In genomic region chr20:16747291-16747811, GRCh38 we compare ENCODE assay signal across 24 cellular contexts. TPM values are rescaled to one million over a fixed set of nuclear protein-coding genes. Genes with fewer than 3 reads are reported as not detected.
DNase-seq lines count a peak whose midpoint lies in the region; ATAC-seq, FAIRE-seq and TF ChIP-seq lines count a peak whose summit lies in the region.
"Had no signal": no experiment of that assay in that cellular context is flagged by ENCODE, and none has a peak within 500 bp of the region (broad histone marks: within the 10 kb centered on the region; RNA-seq: fewer than 3 reads in every experiment).

No MANE protein-coding gene starts in this region.

- TF ChIP-seq EP300 in GM12878 (IDR thresholded peaks at IDR 0.05; ENCODE audit: borderline replicate concordance in 1 of 2, control insufficient read depth in 1 of 2, low read depth in 2 of 2, low read length in 2 of 2): no peak

- ATAC-seq in GM12878: 0 out of 3 replicates have a peak, but pooled peaks have one; percentile 33
- peak; percentile 77 for ATAC-seq in lung (ENCODE audit: insufficient read depth, low FRiP score)
- ATAC-seq in aorta (ENCODE audit: low FRiP score): no peak
- ATAC-seq: activated naive CD8-positive, alpha-beta T cell treated with anti-CD3 and anti-CD28 coated beads, Interleukin-2, amount 50 U/mL, for 24 hours; activated T-cell treated with anti-CD3 and anti-CD28 coated beads, Interleukin-2, amount 50 U/mL, for 4 hours; gastrocnemius medialis had no signal

- intact Hi-C loops in GM12878 (cut with micrococcal nuclease; ENCODE audit: unreplicated experiment): no loop called here
- intact Hi-C loops in aorta (cut with DNase I): no loop called here

- FAIRE-seq in GM12878 (lab: Jason Lieb, UNC): no peak
- FAIRE-seq: GM12891, small intestine had no signal

- H3K27ac ChIP-seq in GM12878 (ENCODE audit: control insufficient read depth, insufficient read depth) (no peak overlapping the region), lung (ENCODE audit: low read depth in 1 of 2, low read length in 1 of 2) (no peak overlapping the region), aorta (ENCODE audit: low read depth in 1 of 2, low read length in 2 of 2) (no peak overlapping the region)
- H3K27ac ChIP-seq: BLaER1 treated with 17β-estradiol and CSF1 and Interleukin-3, amounts not matched to agents 10 nM and 100 nM; gastrocnemius medialis had no signal

- TF ChIP-seq CTCF in GM12878 (IDR thresholded peaks at IDR 0.05 in 2 of 3, conservative IDR thresholded peaks at IDR 0.05 in 1 of 3; ENCODE audit: control insufficient read depth in 2 of 3, extremely low read depth in 1 of 3, insufficient read depth in 1 of 3, low read depth in 3 of 3, low read length in 3 of 3) (no peak), lung (IDR thresholded peaks at IDR 0.05; ENCODE audit: control extremely low read depth, extremely low read depth) (no peak)

- WGBS in GM12878 (ENCODE audit: insufficient coverage, insufficient replicate concordance, low lambda C conversion rate, missing lambda C conversion rate): 43% methylated on average over 3 of the region's 3 CpGs
- 58 to 79% methylated on average over 3 of the region's 3 CpGs for WGBS in lung, 2 donors
- 57 to 62% methylated on average over 3 of the region's 3 CpGs for WGBS in aorta, 2 donors

- H3K9me3 ChIP-seq in GM12878 (replicated peaks; ENCODE audit: control insufficient read depth, insufficient read depth, low read length): no peaks in the 10 kb centered on the region
- H3K9me3 ChIP-seq in lung (ENCODE audit: control insufficient read depth in 2 of 2, insufficient read depth in 1 of 2, low read length in 1 of 2): no peaks in the 10 kb centered on the region
- no peaks in the 10 kb centered on the region for H3K9me3 ChIP-seq in aorta (ENCODE audit: control insufficient read depth, low read length)
- H3K9me3 ChIP-seq: BLaER1 treated with 17β-estradiol and CSF1 and Interleukin-3, amounts not matched to agents 10 nM and 100 nM; gastrocnemius medialis had no signal

- H3K9ac ChIP-seq in GM12878 (ENCODE audit: control insufficient read depth, insufficient read depth, low read length): no peak overlapping the region
- H3K9ac ChIP-seq: BLaER1 treated with 17β-estradiol and CSF1 and Interleukin-3, amounts not matched to agents 10 nM and 100 nM had no signal

- no peak for TF ChIP-seq POLR2A in GM12878 (IDR thresholded peaks at IDR 0.05; ENCODE audit: low read depth, low read length)

- RAD21 ChIA-PET in GM12878 (lab: Charles Lee; ENCODE audit: unreplicated experiment): no interaction called here

- H3K36me3 ChIP-seq in GM12878 (ENCODE audit: control insufficient read depth in 2 of 2, insufficient read depth in 2 of 2, low read length in 1 of 2) (no peaks in the 10 kb centered on the region), lung (ENCODE audit: control insufficient read depth in 2 of 2, insufficient read depth in 2 of 2, low read length in 2 of 2) (no peaks in the 10 kb centered on the region), aorta (ENCODE audit: control insufficient read depth in 1 of 2, insufficient read depth in 2 of 2, low read length in 1 of 2) (no peaks in the 10 kb centered on the region)
- H3K36me3 ChIP-seq: gastrocnemius medialis had no signal

- DNase-seq in DMS79 treated with DMSO at 0.1 percent for 48 hours (lab: John Stamatoyannopoulos, UW) (peak; percentile 28), NCI-H2029 (lab: John Stamatoyannopoulos, UW) (peak; percentile 81), GM12878 (ENCODE audit: low read depth, low spot score) (no peak), lung (ENCODE audit: low spot score) (no peak), aorta (no peak), NCI-H82 (lab: John Stamatoyannopoulos, UW) (no peak), occipital lobe (lab: John Stamatoyannopoulos, UW) (no peak)
- DNase-seq: activated CD4-positive, alpha-beta T cell treated with anti-CD3 and anti-CD28 coated beads, Interleukin-2, amount 10 ng/mL, durations not matched to agents 7 days and 5 days; activated naive CD8-positive, alpha-beta T cell treated with anti-CD3 and anti-CD28 coated beads, Interleukin-2, amount 50 U/mL, for 24 hours; activated T-cell treated with anti-CD3 and anti-CD28 coated beads, Interleukin-2, amount 50 U/mL, for 4 hours; gastrocnemius medialis; HCEC 1CT; immature natural killer cell; midbrain; NCI-H1436; NCI-H526 treated with DMSO at 0.1 percent for 48 hours; nucleus accumbens; small intestine; stimulated activated naive CD4-positive, alpha-beta T cell; T1000 had no signal

- in situ Hi-C loops in GM12878 (cut with MboI): no loop called here

- H3K4me2 ChIP-seq in GM12878 (ENCODE audit: control insufficient read depth, insufficient read depth): no peak overlapping the region

- SMC1A ChIA-PET in GM12878 (lab: Charles Lee; ENCODE audit: uncharacterized antibody, unreplicated experiment): no interaction called here

- no peaks in the 10 kb centered on the region for H3K79me2 ChIP-seq in GM12878 (ENCODE audit: control insufficient read depth, insufficient read depth, low read length)

- H3K27me3 ChIP-seq in GM12878 (replicated peaks in 1 of 2; ENCODE audit: control insufficient read depth in 2 of 2, insufficient read depth in 2 of 2, low read length in 1 of 2) (no peaks in the 10 kb centered on the region), lung (ENCODE audit: control insufficient read depth, insufficient read depth) (no peaks in the 10 kb centered on the region), aorta (ENCODE audit: control insufficient read depth in 1 of 2, insufficient read depth in 2 of 2, low read length in 1 of 2) (no peaks in the 10 kb centered on the region)
- H3K27me3 ChIP-seq: BLaER1 treated with 17β-estradiol and CSF1 and Interleukin-3, amounts not matched to agents 10 nM and 100 nM; gastrocnemius medialis had no signal

- no peaks in the 10 kb centered on the region; the same call in 1 of the 2 replicates for H3K4me1 ChIP-seq in GM12878 (ENCODE audit: control insufficient read depth, insufficient read depth, low read length)
- no peaks in the 10 kb centered on the region for H3K4me1 ChIP-seq in lung (ENCODE audit: control insufficient read depth in 2 of 2, insufficient read depth in 2 of 2, low read length in 2 of 2)
- H3K4me1 ChIP-seq in aorta (ENCODE audit: control insufficient read depth in 1 of 2, insufficient read depth in 2 of 2, low read length in 2 of 2): no peaks in the 10 kb centered on the region
- H3K4me1 ChIP-seq: gastrocnemius medialis had no signal

- H3K4me3 ChIP-seq in GM12878 (no peak overlapping the region), lung (no peak overlapping the region), aorta (ENCODE audit: low read length in 2 of 2) (no peak overlapping the region)
- H3K4me3 ChIP-seq: BLaER1 treated with 17β-estradiol and CSF1 and Interleukin-3, amounts not matched to agents 10 nM and 100 nM; gastrocnemius medialis had no signal

- POLR2A ChIA-PET in GM12878 (lab: Charles Lee): no interaction called here

- no peak overlapping the region for H2AFZ ChIP-seq in GM12878 (ENCODE audit: control insufficient read depth, low read depth, low read length)

- no peak for TF ChIP-seq RAD21 in GM12878 (IDR thresholded peaks at IDR 0.05; ENCODE audit: insufficient read depth, low read depth, low read length)

- H4K20me1 ChIP-seq in GM12878 (ENCODE audit: control insufficient read depth, insufficient read depth): no peaks in the 10 kb centered on the region
- H4K20me1 ChIP-seq: BLaER1 treated with 17β-estradiol and CSF1 and Interleukin-3, amounts not matched to agents 10 nM and 100 nM had no signal

- CTCF ChIA-PET in GM12878 (lab: Yijun Ruan, JAX): no interaction called here

- BruUV-seq in GM12878 (replicated peaks; lab: Mats Ljungman, UMichigan): no TSS peak

TF ChIP-seq in GM12878, 131 proteins besides CTCF, POLR2A, EP300 and RAD21 (continues in another document):
- TF ChIP-seq HCFC1 (IDR thresholded peaks at IDR 0.05; ENCODE audit: low read length) (no peak), SRF (IDR thresholded peaks at IDR 0.05; ENCODE audit: low read depth in 2 of 2, low read length in 2 of 2) (no peak)

RNA-seq across cellular contexts. Expression of gene OTOR, which starts 0.8 kb away (rescaled TPM):
- not detected in 2 replicates for total RNA-seq in GM12878 (2013; cell fraction: nucleolus; rRNA removed)
- total RNA-seq in GM12878 (2014; rRNA removed) (not detected in 2 replicates), GM12878 (2014; rRNA removed; fragmentation: Illumina TruSeq; extraction: Trizol) (not detected in 2 replicates), GM12878 (2021) (not detected in 2 replicates), lung (not detected), aorta (not detected), occipital lobe (0.47 TPM)
- not detected for polyA plus RNA-seq in GM12878 (2011; ENCODE audit: low read depth)
- polyA plus RNA-seq in GM12878 (2011; rRNA removed) (not detected in 2 replicates), GM12878 (2014; fragmentation: Illumina TruSeq; extraction: Trizol) (not detected in 2 replicates), GM12878 (2014; fragmentation: Nextera tagmentation; extraction: Ambion mirVana) (not detected), GM12878 (2014; rRNA removed) (not detected in 2 replicates), GM12878 (2016; fragmentation: Nextera tagmentation; extraction: Ambion mirVana) (not detected), lung (not detected), aorta (not detected)
- not detected in 2 replicates for polyA plus RNA-seq in GM12878 (2011; cell fraction: cytosol; rRNA removed)
- polyA plus RNA-seq in GM12878 (2011; cell fraction: nucleus; rRNA removed): not detected in 2 replicates
- not detected in 2 replicates for polyA plus RNA-seq in GM12878 (2012)
- not detected in 2 replicates for polyA minus RNA-seq in GM12878 (2011; rRNA and poly(A)+ RNA removed)
- not detected in 2 replicates for polyA minus RNA-seq in GM12878 (2011; cell fraction: cytosol; rRNA and poly(A)+ RNA removed)
- not detected in 2 replicates for polyA minus RNA-seq in GM12878 (2011; cell fraction: nucleus; rRNA and poly(A)+ RNA removed)
- total RNA-seq: activated CD4-positive, alpha-beta T cell treated with anti-CD3 and anti-CD28 coated beads, Interleukin-2, amount 10 ng/mL, durations not matched to agents 7 days and 5 days; activated T-cell treated with anti-CD3 and anti-CD28 coated beads, Interleukin-2, amount 50 U/mL, for 4 hours; cerebellum; gastrocnemius medialis; RPMI7951 had no signal
- polyA plus RNA-seq: immature natural killer cell, small intestine had no signal

RNA-seq across cellular contexts. Expression of gene SNRPB2, which starts 17.5 kb away (rescaled TPM):
- total RNA-seq in GM12878 (2013; cell fraction: nucleolus; rRNA removed): 14.6 and 18.0 TPM in 2 replicates
- total RNA-seq in GM12878 (2014; rRNA removed): 63.5 and 76.1 TPM in 2 replicates
- 126 and 137 TPM in 2 replicates for total RNA-seq in GM12878 (2014; rRNA removed; fragmentation: Illumina TruSeq; extraction: Trizol)
- total RNA-seq in GM12878 (2021): 78.4 and 84.3 TPM in 2 replicates
- 25.1 TPM for polyA plus RNA-seq in GM12878 (2011; ENCODE audit: low read depth)
- polyA plus RNA-seq in GM12878 (2011; rRNA removed): 123 and 171 TPM in 2 replicates
- polyA plus RNA-seq in GM12878 (2011; cell fraction: cytosol; rRNA removed): 40.9 and 46.0 TPM in 2 replicates
- polyA plus RNA-seq in GM12878 (2011; cell fraction: nucleus; rRNA removed): 43.0 and 53.0 TPM in 2 replicates
- 81.8 and 98.7 TPM in 2 replicates for polyA plus RNA-seq in GM12878 (2012)
- polyA plus RNA-seq in GM12878 (2014; fragmentation: Illumina TruSeq; extraction: Trizol): 134 and 151 TPM in 2 replicates
- polyA plus RNA-seq in GM12878 (2014; fragmentation: Nextera tagmentation; extraction: Ambion mirVana): 100 to 1,000 TPM; 188 to 245 TPM
- polyA plus RNA-seq in GM12878 (2014; rRNA removed): 90.1 and 127 TPM in 2 replicates
- polyA plus RNA-seq in GM12878 (2016; fragmentation: Nextera tagmentation; extraction: Ambion mirVana): 100 to 1,000 TPM; 185 to 188 TPM
- 20.8 and 26.0 TPM in 2 replicates for polyA minus RNA-seq in GM12878 (2011; rRNA and poly(A)+ RNA removed)
- 10.4 and 16.4 TPM in 2 replicates for polyA minus RNA-seq in GM12878 (2011; cell fraction: cytosol; rRNA and poly(A)+ RNA removed)
- polyA minus RNA-seq in GM12878 (2011; cell fraction: nucleus; rRNA and poly(A)+ RNA removed): 8.5 and 9.3 TPM in 2 replicates
- 10 to 100 TPM; 36.4 to 53.0 TPM for total RNA-seq in lung
- polyA plus RNA-seq in lung: 10 to 100 TPM; 51.5 to 67.2 TPM
- total RNA-seq in aorta: 10 to 100 TPM; 36.0 to 39.4 TPM
- polyA plus RNA-seq in aorta: 10 to 100 TPM; 50.6 to 63.9 TPM
- total RNA-seq in occipital lobe: 71.3 TPM

Comparison
In these comparisons a context has a peak if more than half of its experiments do, and no peak if none do; other contexts are left out.
1. DNase-seq: peak in DMS79 treated with DMSO at 0.1 percent for 48 hours (single experiment) and NCI-H2029 (single experiment); none in GM12878 (single experiment), lung (single experiment), aorta (0 of 2), NCI-H82 (single experiment) and occipital lobe (single experiment).